ENCODE assay signal across 8 cellular contexts in the genomic region with DNA sequence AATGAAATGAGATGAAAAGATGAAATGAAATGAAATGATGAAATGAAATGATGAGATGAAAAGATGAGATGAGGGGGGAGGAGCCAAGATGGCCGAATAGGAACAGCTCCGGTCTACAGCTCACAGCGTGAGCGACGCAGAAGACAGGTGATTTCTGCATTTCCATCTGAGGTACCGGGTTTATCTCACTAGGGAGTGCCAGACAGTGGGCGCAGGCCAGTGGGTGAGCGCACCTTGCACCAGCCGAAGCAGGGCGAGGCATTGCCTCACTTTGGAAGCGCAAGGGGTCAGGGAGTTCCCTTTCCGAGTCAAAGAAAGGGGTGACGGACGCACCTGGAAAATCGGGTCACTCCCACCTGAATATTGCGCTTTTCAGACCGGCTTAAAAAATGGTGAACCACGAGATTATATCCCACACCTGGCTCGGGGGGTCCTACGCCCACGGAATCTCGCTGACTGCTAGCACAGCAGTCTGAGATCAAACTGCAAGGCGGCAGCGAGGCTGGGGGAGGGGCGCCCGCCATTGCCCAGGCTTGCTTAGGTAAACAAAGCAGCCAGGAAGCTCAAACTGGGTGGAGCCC.
DNase-seq lines count a peak whose midpoint lies in the region; ATAC-seq, FAIRE-seq and TF ChIP-seq lines count a peak whose summit lies in the region.
"Not testable (repeated sequence)": the region's sequence is repeated elsewhere in the genome, so short reads cannot be mapped to it uniquely, and the experiment has no call there.

No MANE protein-coding gene starts in this region.

- peak overlapping the region; percentile 50 for H3K4me2 ChIP-seq in A549
- not testable (repeated sequence) for H3K4me2 ChIP-seq in keratinocyte (ENCODE audit: control insufficient read depth, extremely low read depth, insufficient read depth, low read depth, low read length); parathyroid adenoma (ENCODE audit: low read length)

- WGBS in A549 (ENCODE audit: missing lambda C conversion rate) = 6% methylated on average over 22 of the region's 26 CpGs
- 32 to 38% methylated on average over 7 to 17 of the region's 26 CpGs for WGBS in endodermal cell (ENCODE audit: insufficient coverage in 1 of 2, insufficient read length in 1 of 2), 2 experiments

- not testable (repeated sequence) for ATAC-seq in A549; activated naive CD4-positive, alpha-beta T cell treated with anti-CD3 and anti-CD28 coated beads, Interleukin-2, amount 50 U/mL, for 72 hours

- H3K27ac Mint-ChIP-seq in activated CD4-positive, alpha-beta memory T cell treated with anti-CD3 and anti-CD28 coated beads, Interleukin-2, amount 10 ng/mL, durations not matched to agents 7 days and 5 days = peak overlapping the region; percentile 9
- peak overlapping the region; percentile 53 to 77 for H3K27ac Mint-ChIP-seq in activated naive CD4-positive, alpha-beta T cell treated with anti-CD3 and anti-CD28 coated beads, Interleukin-2, amount 50 U/mL, for 72 hours
- H3K27ac Mint-ChIP-seq in endodermal cell = peak overlapping the region; percentile 95

- H3K36me3 Mint-ChIP-seq in activated CD4-positive, alpha-beta memory T cell treated with anti-CD3 and anti-CD28 coated beads, Interleukin-2, amount 10 ng/mL, durations not matched to agents 7 days and 5 days (ENCODE audit: low read depth) = peaks cover 19% of the 10 kb centered on the region
- peaks cover 19 to 26% of the 10 kb centered on the region in 2 donors for H3K36me3 Mint-ChIP-seq in activated naive CD4-positive, alpha-beta T cell treated with anti-CD3 and anti-CD28 coated beads, Interleukin-2, amount 50 U/mL, for 72 hours
- H3K36me3 Mint-ChIP-seq in endodermal cell (ENCODE audit: low read depth) = peaks cover 14% of the 10 kb centered on the region

- peak overlapping the region; percentile 61 to 71; a peak in 5 of 6 replicates for H3K27ac ChIP-seq in A549
- not testable (repeated sequence) for H3K27ac ChIP-seq in HUES48 (ENCODE audit: low read depth, low read length); Peyer's patch; endodermal cell (ENCODE audit: low read depth, low read length); keratinocyte (ENCODE audit: control insufficient read depth, insufficient read depth, low read length); parathyroid adenoma

- H3K79me2 ChIP-seq in keratinocyte (ENCODE audit: control insufficient read depth, insufficient read depth, low read length); parathyroid adenoma: not testable (repeated sequence)

- H3K4me3 Mint-ChIP-seq in activated CD4-positive, alpha-beta memory T cell treated with anti-CD3 and anti-CD28 coated beads, Interleukin-2, amount 10 ng/mL, durations not matched to agents 7 days and 5 days = peak overlapping the region; percentile 49
- peak overlapping the region; percentile 78 for H3K4me3 Mint-ChIP-seq in endodermal cell

- not testable (repeated sequence) for TF ChIP-seq CTCF in A549 (IDR thresholded peaks at IDR 0.05); Peyer's patch (IDR thresholded peaks at IDR 0.05); endodermal cell (conservative IDR thresholded peaks at IDR 0.05); keratinocyte (optimal IDR thresholded peaks at IDR 0.05 in 1 of 3, IDR thresholded peaks at IDR 0.05 in 1 of 3, conservative IDR thresholded peaks at IDR 0.05 in 1 of 3; ENCODE audit: extremely low read depth in 1 of 3, insufficient read depth in 2 of 3, low read length in 3 of 3); parathyroid adenoma (IDR thresholded peaks at IDR 0.05)

- H4K20me1 ChIP-seq in keratinocyte (ENCODE audit: control insufficient read depth, extremely low read depth, insufficient read depth, low read length) = not testable (repeated sequence)

- peak overlapping the region; percentile 48 for H3K4me3 ChIP-seq in A549
- H3K4me3 ChIP-seq in HUES48 (ENCODE audit: low read depth, low read length) = peak overlapping the region; percentile 59
- H3K4me3 ChIP-seq in Peyer's patch = peak overlapping the region; percentile 6 to 19 (median 12)
- H3K4me3 ChIP-seq in endodermal cell (ENCODE audit: low read length); parathyroid adenoma (ENCODE audit: low read depth, low read length): not testable (repeated sequence)
- peak overlapping the region in 1 of 3 experiments; percentile 21 for H3K4me3 ChIP-seq in keratinocyte (ENCODE audit: control insufficient read depth in 2 of 3, extremely low read depth in 1 of 3, insufficient read depth in 2 of 3, low read depth in 1 of 3, low read length in 3 of 3)

- not testable (repeated sequence) for H3K9me1 ChIP-seq in keratinocyte (ENCODE audit: control insufficient read depth, extremely low read depth, insufficient read depth, low read length)

- not testable (repeated sequence) for TF ChIP-seq POLR2A in A549 (IDR thresholded peaks at IDR 0.05; ENCODE audit: low read length); Peyer's patch (IDR thresholded peaks at IDR 0.05)

- H3K4me1 ChIP-seq in A549; HUES48 (ENCODE audit: control insufficient read depth, insufficient read depth, low read length); Peyer's patch; endodermal cell (ENCODE audit: control insufficient read depth, insufficient read depth, low read length); keratinocyte (ENCODE audit: control insufficient read depth, extremely low read depth, insufficient read depth, low read length); parathyroid adenoma: not testable (repeated sequence)

- H3K9ac ChIP-seq in HUES48 (ENCODE audit: low read depth, low read length) (peak overlapping the region; percentile 36; the same call in 1 of the 2 replicates), keratinocyte (ENCODE audit: control insufficient read depth, extremely low read depth, insufficient read depth, low read length) (peak overlapping the region; percentile 15)
- not testable (repeated sequence) for H3K9ac ChIP-seq in endodermal cell (ENCODE audit: extremely low read depth, low read length, poor library complexity, severe bottlenecking); parathyroid adenoma

- H3K27me3 ChIP-seq in HUES48 (ENCODE audit: control insufficient read depth, insufficient read depth, low read length) = peaks cover 12% of the 10 kb centered on the region; the same call in 1 of the 2 replicates
- H3K27me3 ChIP-seq in Peyer's patch; endodermal cell (ENCODE audit: control insufficient read depth, insufficient read depth, low read length, poor library complexity, severe bottlenecking); keratinocyte (ENCODE audit: control insufficient read depth, extremely low read depth, insufficient read depth, low read length); parathyroid adenoma (ENCODE audit: control insufficient read depth, insufficient read depth, low read length): not testable (repeated sequence)

- H3K9me3 Mint-ChIP-seq in activated CD4-positive, alpha-beta memory T cell treated with anti-CD3 and anti-CD28 coated beads, Interleukin-2, amount 10 ng/mL, durations not matched to agents 7 days and 5 days = peaks cover 18% of the 10 kb centered on the region
- H3K9me3 Mint-ChIP-seq in activated naive CD4-positive, alpha-beta T cell treated with anti-CD3 and anti-CD28 coated beads, Interleukin-2, amount 50 U/mL, for 72 hours = peaks cover 20 to 21% of the 10 kb centered on the region in 2 donors
- H3K9me3 Mint-ChIP-seq in endodermal cell = peaks cover 29% of the 10 kb centered on the region

- POLR2A ChIA-PET in A549 (lab: Yijun Ruan, JAX); activated CD4-positive, alpha-beta memory T cell treated with anti-CD3 and anti-CD28 coated beads, Interleukin-2, amount 10 ng/mL, durations not matched to agents 7 days and 5 days (lab: Charles Lee): not testable (repeated sequence)

- dilution Hi-C loops in keratinocyte (cut with MboI; ENCODE audit: extremely low pct_ligation_motif_present, low sequenced_read_pairs) = not testable (repeated sequence)

- not testable (repeated sequence) for FAIRE-seq in A549 (lab: Jason Lieb, UNC); keratinocyte (lab: Jason Lieb, UNC)

- not testable (repeated sequence) for TF ChIP-seq RAD21 in A549 (conservative IDR thresholded peaks at IDR 0.05 in 1 of 2, IDR thresholded peaks at IDR 0.05 in 1 of 2)

- not testable (repeated sequence) for DNase-seq in A549 (ENCODE audit: low read depth in 1 of 2, low spot score in 1 of 2); activated CD4-positive, alpha-beta memory T cell treated with anti-CD3 and anti-CD28 coated beads, Interleukin-2, amount 10 ng/mL, durations not matched to agents 7 days and 5 days; activated naive CD4-positive, alpha-beta T cell treated with anti-CD3 and anti-CD28 coated beads, Interleukin-2, amount 50 U/mL, for 72 hours (ENCODE audit: low spot score in 2 of 2); endodermal cell; keratinocyte (ENCODE audit: low read depth, low spot score)
- peak in 1 of 3 donors; percentile 15 for DNase-seq in Peyer's patch

- H3K4me1 Mint-ChIP-seq in activated CD4-positive, alpha-beta memory T cell treated with anti-CD3 and anti-CD28 coated beads, Interleukin-2, amount 10 ng/mL, durations not matched to agents 7 days and 5 days = peaks cover 21% of the 10 kb centered on the region
- not testable (repeated sequence) for H3K4me1 Mint-ChIP-seq in endodermal cell

- H3K36me3 ChIP-seq in HUES48 (ENCODE audit: control insufficient read depth, insufficient read depth, low read length); Peyer's patch; endodermal cell (ENCODE audit: control insufficient read depth, insufficient read depth, low read length); keratinocyte (ENCODE audit: control insufficient read depth in 2 of 2, extremely low read depth in 1 of 2, insufficient read depth in 2 of 2, low read length in 2 of 2); parathyroid adenoma (ENCODE audit: control insufficient read depth, insufficient read depth, low read length): not testable (repeated sequence)

- H3K27me3 Mint-ChIP-seq in activated CD4-positive, alpha-beta memory T cell treated with anti-CD3 and anti-CD28 coated beads, Interleukin-2, amount 10 ng/mL, durations not matched to agents 7 days and 5 days = peaks cover 18% of the 10 kb centered on the region
- peaks cover 13% of the 10 kb centered on the region for H3K27me3 Mint-ChIP-seq in endodermal cell (ENCODE audit: insufficient read depth)

- H2AFZ ChIP-seq in keratinocyte (ENCODE audit: control insufficient read depth, low read length) (peak overlapping the region; percentile 49), parathyroid adenoma (peak overlapping the region; percentile 42)

- H3K9me3 ChIP-seq in A549; HUES48 (ENCODE audit: control insufficient read depth, insufficient read depth, low read length); Peyer's patch; endodermal cell (ENCODE audit: control insufficient read depth, low read length); keratinocyte (ENCODE audit: control insufficient read depth, low read depth, low read length); parathyroid adenoma (ENCODE audit: control insufficient read depth, low read length): not testable (repeated sequence)

- CTCF ChIA-PET in A549 (lab: Yijun Ruan, JAX); activated CD4-positive, alpha-beta memory T cell treated with anti-CD3 and anti-CD28 coated beads, Interleukin-2, amount 10 ng/mL, durations not matched to agents 7 days and 5 days (lab: Charles Lee): not testable (repeated sequence)

- TF ChIP-seq EP300 in A549 (IDR thresholded peaks at IDR 0.05) = not testable (repeated sequence)

Comparison
In these comparisons a context has a peak if more than half of its experiments do, and no peak if none do; other contexts are left out.
1. H3K27ac Mint-ChIP-seq: peak in every context shown above with its lines; median percentile 95 in endodermal cell; 65 in activated naive CD4-positive, alpha-beta T cell treated with anti-CD3 and anti-CD28 coated beads, Interleukin-2, amount 50 U/mL, for 72 hours; 9 in activated CD4-positive, alpha-beta memory T cell treated with anti-CD3 and anti-CD28 coated beads, Interleukin-2, amount 10 ng/mL, durations not matched to agents 7 days and 5 days.